ENCODE assay signal across 1 cellular context in the genomic region with DNA sequence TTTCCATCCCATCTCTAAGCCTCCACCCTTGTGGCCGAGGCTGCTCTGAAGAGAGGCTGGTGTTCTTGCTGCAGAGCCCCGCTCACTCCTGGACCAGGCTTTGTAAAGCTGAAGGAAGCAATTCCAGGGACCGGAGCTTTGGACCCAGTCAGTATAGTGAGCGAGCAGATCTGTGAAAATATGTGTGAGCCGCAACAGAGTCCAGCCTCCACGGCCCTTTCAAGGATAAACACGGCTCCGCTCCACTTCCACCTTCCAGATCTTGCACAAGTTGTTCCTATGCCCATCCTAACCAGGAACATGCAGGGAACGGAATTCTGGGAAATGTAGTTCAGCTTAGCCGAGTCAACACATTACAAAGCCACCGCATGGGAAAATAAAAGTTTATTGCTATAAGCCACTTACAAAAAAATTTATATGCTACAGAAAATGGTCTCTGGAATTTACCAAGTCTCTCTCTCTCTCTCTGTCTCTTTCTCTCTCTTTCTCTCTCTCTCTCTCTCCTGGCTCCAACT.
TF ChIP-seq lines count a peak whose summit lies in the region.

No MANE protein-coding gene starts in this region.

TF ChIP-seq in HepG2, 621 proteins besides CTCF, POLR2A, EP300 and RAD21 (continued from another document):
- TF ChIP-seq PRDM15 (CRISPR knock-in tag; IDR thresholded peaks at IDR 0.05) (peak; percentile 98), ZNF530 (CRISPR knock-in tag; IDR thresholded peaks at IDR 0.05; ENCODE audit: low read depth) (no peak), ZNF317 (CRISPR knock-in tag; IDR thresholded peaks at IDR 0.05) (no peak), THRA (CRISPR knock-in tag; IDR thresholded peaks at IDR 0.05; ENCODE audit: borderline replicate concordance) (no peak), PRMT3 (CRISPR knock-in tag; IDR thresholded peaks at IDR 0.05; ENCODE audit: borderline replicate concordance, low read depth) (no peak), NFE2L1 (CRISPR knock-in tag; IDR thresholded peaks at IDR 0.05; ENCODE audit: borderline replicate concordance) (no peak), KLF9 (CRISPR knock-in tag; IDR thresholded peaks at IDR 0.05; ENCODE audit: low read depth) (no peak), ISX (CRISPR knock-in tag; conservative IDR thresholded peaks at IDR 0.05) (no peak), KLF11 (CRISPR knock-in tag; IDR thresholded peaks at IDR 0.05) (no peak), THAP11 (CRISPR knock-in tag; IDR thresholded peaks at IDR 0.05) (peak; percentile 97), ZNF607 (CRISPR knock-in tag; IDR thresholded peaks at IDR 0.05; ENCODE audit: borderline replicate concordance) (no peak), CEBPG (CRISPR knock-in tag; IDR thresholded peaks at IDR 0.05) (0 out of 2 replicates have a peak, but pooled peaks have one; percentile 27), GABPA (IDR thresholded peaks at IDR 0.05; ENCODE audit: low read depth, low read length) (no peak), GABPA (CRISPR knock-in tag; IDR thresholded peaks at IDR 0.05; ENCODE audit: low read depth) (peak; percentile 70), ELF1 (CRISPR knock-in tag; IDR thresholded peaks at IDR 0.05) (peak; percentile 90)
- TF ChIP-seq, protein P1, sequence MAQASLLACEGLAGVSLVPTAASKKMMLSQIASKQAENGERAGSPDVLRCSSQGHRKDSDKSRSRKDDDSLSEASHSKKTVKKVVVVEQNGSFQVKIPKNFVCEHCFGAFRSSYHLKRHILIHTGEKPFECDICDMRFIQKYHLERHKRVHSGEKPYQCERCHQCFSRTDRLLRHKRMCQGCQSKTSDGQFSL (CRISPR knock-in tag; IDR thresholded peaks at IDR 0.05): no peak
- TF ChIP-seq, protein P2, sequence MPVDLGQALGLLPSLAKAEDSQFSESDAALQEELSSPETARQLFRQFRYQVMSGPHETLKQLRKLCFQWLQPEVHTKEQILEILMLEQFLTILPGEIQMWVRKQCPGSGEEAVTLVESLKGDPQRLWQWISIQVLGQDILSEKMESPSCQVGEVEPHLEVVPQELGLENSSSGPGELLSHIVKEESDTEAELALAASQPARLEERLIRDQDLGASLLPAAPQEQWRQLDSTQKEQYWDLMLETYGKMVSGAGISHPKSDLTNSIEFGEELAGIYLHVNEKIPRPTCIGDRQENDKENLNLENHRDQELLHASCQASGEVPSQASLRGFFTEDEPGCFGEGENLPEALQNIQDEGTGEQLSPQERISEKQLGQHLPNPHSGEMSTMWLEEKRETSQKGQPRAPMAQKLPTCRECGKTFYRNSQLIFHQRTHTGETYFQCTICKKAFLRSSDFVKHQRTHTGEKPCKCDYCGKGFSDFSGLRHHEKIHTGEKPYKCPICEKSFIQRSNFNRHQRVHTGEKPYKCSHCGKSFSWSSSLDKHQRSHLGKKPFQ (CRISPR knock-in tag; IDR thresholded peaks at IDR 0.05; ENCODE audit: insufficient replicate concordance): no peak
